Comparison of ENCODE assay signal across 25 cellular contexts in genomic region chr6:24997186-24997585, GRCh38.
DNase-seq lines count a peak whose midpoint lies in the region; ATAC-seq, FAIRE-seq and TF ChIP-seq lines count a peak whose summit lies in the region.
"Had no signal": no experiment of that assay in that cellular context is flagged by ENCODE, and none has a peak within 500 bp of the region (broad histone marks: within the 10 kb centered on the region; RNA-seq: fewer than 3 reads in every experiment).

No MANE protein-coding gene starts in this region.

- H4K91ac ChIP-seq in H1 (replicated peaks; ENCODE audit: insufficient read length, low read length): peak overlapping the region; percentile 68

- no peak for ATAC-seq in Right ventricle myocardium superior (ENCODE audit: poor library complexity)
- ATAC-seq: A549, K562 had no signal

- peak overlapping the region; percentile 27 for H3K56ac ChIP-seq in H1 (replicated peaks; ENCODE audit: insufficient read length, low read depth, low read length)

- H3K9ac ChIP-seq in OCI-LY1 (ENCODE audit: low read length): no peak overlapping the region; the same call in 1 of the 2 replicates
- H3K9ac ChIP-seq in H1 (replicated peaks in 1 of 4; ENCODE audit: extremely low read depth in 1 of 4, low read depth in 3 of 4, low read length in 3 of 4): no peak overlapping the region
- H3K9ac ChIP-seq: SK-N-SH had no signal

- H3K9me3 ChIP-seq in OCI-LY1 (ENCODE audit: low read length) (peaks cover 6% of the 10 kb centered on the region; the same call in 1 of the 2 replicates), H1 (ENCODE audit: insufficient read depth in 2 of 2, low read depth in 1 of 2, low read length in 1 of 2) (peaks cover 0 to 6% of the 10 kb centered on the region in 2 experiments; a peak in 2 of 4 replicates), esophagus squamous epithelium (no peaks in the 10 kb centered on the region), ascending aorta (no peaks in the 10 kb centered on the region)
- H3K9me3 ChIP-seq: breast epithelium had no signal

- H3K79me2 ChIP-seq in OCI-LY1 (ENCODE audit: insufficient read depth, low read length) (no peaks in the 10 kb centered on the region), H1 (ENCODE audit: control insufficient read depth in 1 of 2, insufficient read depth in 2 of 2, low read length in 2 of 2) (no peaks in the 10 kb centered on the region)

- peak overlapping the region; percentile 53; the same call in 1 of the 2 replicates for H2BK20ac ChIP-seq in H1 (ENCODE audit: low read length)

- H3F3A ChIP-seq in OCI-LY1 (ENCODE audit: insufficient read depth, low read length): no peaks in the 10 kb centered on the region

- no peaks in the 10 kb centered on the region for H3K23me2 ChIP-seq in H1 (ENCODE audit: low read depth, low read length)

- no peak overlapping the region for H2AK5ac ChIP-seq in H1 (ENCODE audit: low read depth, low read length)

- no peak overlapping the region for H3K14ac ChIP-seq in H1 (ENCODE audit: insufficient read length)

- H3K4me3 ChIP-seq in OCI-LY1 (ENCODE audit: low read depth, low read length, poor library complexity, severe bottlenecking): no peak overlapping the region
- H3K4me3 ChIP-seq in H1 (ENCODE audit: extremely low read depth in 1 of 4, insufficient read depth in 2 of 4, low read depth in 3 of 4, low read length in 4 of 4): no peak overlapping the region
- no peak overlapping the region for H3K4me3 ChIP-seq in esophagus squamous epithelium
- no peak overlapping the region for H3K4me3 ChIP-seq in ascending aorta
- H3K4me3 ChIP-seq: A549, breast epithelium, K562, tibial nerve had no signal

- H3K4me2 ChIP-seq in OCI-LY1 (ENCODE audit: low read length) (no peak overlapping the region), H1 (ENCODE audit: insufficient read depth in 1 of 2, low read depth in 2 of 2, low read length in 2 of 2) (no peak overlapping the region)
- H3K4me2 ChIP-seq: A549, SK-N-SH had no signal

- CTCF ChIA-PET in H1 (lab: Charles Lee; ENCODE audit: partially characterized antibody): interaction anchor here (0.9 to 3.1 kb wide), 6 partner anchors 16 to 141 kb away, joined by 3 to 10 read pairs (median 4); no protein-coding TSS in a partner anchor

- H4K20me1 ChIP-seq in OCI-LY1 (ENCODE audit: insufficient read depth, low read length): no peaks in the 10 kb centered on the region
- H4K20me1 ChIP-seq in H1 (replicated peaks in 1 of 2; ENCODE audit: control insufficient read depth in 1 of 2, insufficient read depth in 2 of 2, low read length in 2 of 2): no peaks in the 10 kb centered on the region

- H3K36me3 ChIP-seq in OCI-LY1 (ENCODE audit: insufficient read depth, low read length) (no peaks in the 10 kb centered on the region), H1 (ENCODE audit: control insufficient read depth in 2 of 4, insufficient read depth in 4 of 4, low read length in 3 of 4) (peaks cover 0 to 6% (median 0%) of the 10 kb centered on the region in 4 experiments; a peak in 2 of 8 replicates), esophagus squamous epithelium (no peaks in the 10 kb centered on the region), ascending aorta (no peaks in the 10 kb centered on the region)
- H3K36me3 ChIP-seq: breast epithelium, tibial nerve had no signal

- TF ChIP-seq CTCF in OCI-LY1 (IDR thresholded peaks at IDR 0.05; ENCODE audit: low read length) (no peak), H1 (IDR thresholded peaks at IDR 0.05; ENCODE audit: control extremely low read depth in 1 of 3, insufficient read depth in 1 of 3, low read depth in 1 of 3, low read length in 3 of 3) (no peak), esophagus squamous epithelium (IDR thresholded peaks at IDR 0.05) (no peak), ascending aorta (IDR thresholded peaks at IDR 0.05) (no peak)

- intact Hi-C loops in Right ventricle myocardium superior (cut with DNase I): no loop called here
- intact Hi-C loops in esophagus squamous epithelium (cut with DNase I): loop anchor here (10.0 kb wide), 1 partner anchor 142 kb away; no protein-coding TSS in a partner anchor
- intact Hi-C loops in ascending aorta (cut with DNase I): no loop called here

- H2BK15ac ChIP-seq in H1 (ENCODE audit: low read length): no peak overlapping the region

- no peak overlapping the region for H4K5ac ChIP-seq in H1 (ENCODE audit: insufficient read length, low read depth, low read length)

- TF ChIP-seq RAD21 in H1 (IDR thresholded peaks at IDR 0.05 in 1 of 2, conservative IDR thresholded peaks at IDR 0.05 in 1 of 2; ENCODE audit: low read depth in 2 of 2, low read length in 2 of 2): no peak

- no peaks in the 10 kb centered on the region for H3K9me2 ChIP-seq in OCI-LY1 (ENCODE audit: low read depth, low read length)
- H3K9me2 ChIP-seq: SK-N-SH had no signal

- no peak overlapping the region for H4K8ac ChIP-seq in H1 (ENCODE audit: extremely low read depth, insufficient read depth, low read length)

- no peak overlapping the region for H2BK5ac ChIP-seq in H1 (ENCODE audit: low read depth, low read length)

- H3K23ac ChIP-seq in H1 (ENCODE audit: insufficient read length): no peak overlapping the region

- WGBS in H1 (ENCODE audit: extremely low coverage in 1 of 2, insufficient coverage in 1 of 2, insufficient read length in 1 of 2, insufficient replicate concordance in 2 of 2, low coverage in 1 of 2, low lambda C conversion rate in 2 of 2, missing lambda C conversion rate in 1 of 2), 2 experiments: 50% methylated on average over 1 of the region's 1 CpG; no CpG with 5 or more reads in 1 of the 2 experiments
- 60 to 75% methylated on average over 1 of the region's 1 CpG for WGBS in esophagus squamous epithelium, 2 donors

- no peaks in the 10 kb centered on the region for H3K79me1 ChIP-seq in H1 (ENCODE audit: low read depth, low read length)

- H3K27ac ChIP-seq in OCI-LY1 (ENCODE audit: low read depth, low read length, poor library complexity, severe bottlenecking): peak overlapping the region; percentile 9
- no peak overlapping the region for H3K27ac ChIP-seq in H1 (ENCODE audit: low read depth, low read length)
- H3K27ac ChIP-seq in esophagus squamous epithelium: no peak overlapping the region
- H3K27ac ChIP-seq in ascending aorta: no peak overlapping the region
- H3K27ac ChIP-seq: A549, breast epithelium, tibial nerve had no signal

- TF ChIP-seq EP300 in H1 (IDR thresholded peaks at IDR 0.05; ENCODE audit: borderline replicate concordance in 1 of 2, low read depth in 2 of 2, low read length in 2 of 2): no peak

- FAIRE-seq in GM19239 (lab: Jason Lieb, UNC): peak; percentile 45
- FAIRE-seq in H1 (lab: Jason Lieb, UNC): no peak
- FAIRE-seq: A549, endothelial cell of umbilical vein, K562, RCC 7860 had no signal

- peak overlapping the region; percentile 72 for H2BK120ac ChIP-seq in H1 (replicated peaks; ENCODE audit: low read depth, low read length)

- H2AFZ ChIP-seq in OCI-LY1 (ENCODE audit: low read length) (no peak overlapping the region), H1 (ENCODE audit: low read length) (no peak overlapping the region)

- H3K27me3 ChIP-seq in OCI-LY1 (ENCODE audit: insufficient read depth, low read length) (no peaks in the 10 kb centered on the region), H1 (replicated peaks in 1 of 4; ENCODE audit: control insufficient read depth in 3 of 4, extremely low read depth in 1 of 4, insufficient read depth in 3 of 4, low read length in 3 of 4) (no peaks in the 10 kb centered on the region), esophagus squamous epithelium (no peaks in the 10 kb centered on the region), ascending aorta (no peaks in the 10 kb centered on the region)
- H3K27me3 ChIP-seq: breast epithelium, tibial nerve had no signal

- DNase-seq in AML-193 (lab: John Stamatoyannopoulos, UW) (peak; percentile 10 to 45), GM19239 (ENCODE audit: insufficient read length, low spot score) (no peak), H1 (ENCODE audit: low read depth in 1 of 2, low spot score in 2 of 2) (no peak), Right ventricle myocardium superior (no peak), esophagus squamous epithelium (lab: John Stamatoyannopoulos, UW) (no peak), midbrain (lab: John Stamatoyannopoulos, UW) (no peak), ascending aorta (ENCODE audit: low spot score in 2 of 2) (no peak)
- DNase-seq: activated CD4-positive, alpha-beta T cell treated with anti-CD3 and anti-CD28 coated beads, Interleukin-2, amount 50 U/mL, for 48 hours; activated T-cell treated with anti-CD3 and anti-CD28 coated beads, Interleukin-2, amount 50 U/mL, for 4 hours; CD8-positive, alpha-beta memory T cell; EL; hypothalamus; NCI-H1092; NCI-H2081 treated with DMSO at 0.1 percent for 48 hours; NCI-H526; retina; SK-N-SH; stimulated activated CD4-positive, alpha-beta T cell treated with anti-CD3 and anti-CD28 coated beads, Interleukin-12 subunit alpha, Interleukin-12 subunit beta, amount 100 ng/mL, for 4 hours had no signal

- H3K4me1 ChIP-seq in OCI-LY1 (ENCODE audit: insufficient read depth, low read length, severe bottlenecking): peaks cover 24% of the 10 kb centered on the region
- H3K4me1 ChIP-seq in H1 (replicated peaks in 1 of 4; ENCODE audit: control insufficient read depth in 3 of 4, insufficient read depth in 4 of 4, low read length in 3 of 4): peaks cover 7 to 21% (median 13%) of the 10 kb centered on the region in 4 experiments; a peak in 5 of 7 replicates
- H3K4me1 ChIP-seq in esophagus squamous epithelium: peaks cover 0 to 6% (median 0%) of the 10 kb centered on the region in 3 donors
- no peaks in the 10 kb centered on the region for H3K4me1 ChIP-seq in ascending aorta
- H3K4me1 ChIP-seq: A549, breast epithelium had no signal

- H2BK12ac ChIP-seq in H1 (ENCODE audit: low read depth, low read length): no peak overlapping the region

- POLR2A ChIA-PET in H1 (lab: Charles Lee; ENCODE audit: partially characterized antibody): interaction anchor here (1.0 to 1.3 kb wide), 3 partner anchors 10 to 19 kb away, joined by 3 to 4 read pairs (median 3); no protein-coding TSS in a partner anchor

- no peak overlapping the region for H3K18ac ChIP-seq in H1 (ENCODE audit: extremely low read depth, low read length)

- H3K4ac ChIP-seq in H1 (replicated peaks; ENCODE audit: insufficient read length, low read depth, low read length): peak overlapping the region; percentile 28

- no peak for TF ChIP-seq POLR2A in H1 (IDR thresholded peaks at IDR 0.05; ENCODE audit: control extremely low read depth in 1 of 2, low read depth in 2 of 2, low read length in 2 of 2)
- TF ChIP-seq POLR2A in esophagus squamous epithelium (IDR thresholded peaks at IDR 0.05): no peak

TF ChIP-seq in H1, 55 proteins besides CTCF, POLR2A, EP300 and RAD21 (continues in another document):
- TF ChIP-seq CTBP2 (IDR thresholded peaks at IDR 0.05; ENCODE audit: borderline replicate concordance, insufficient read depth, insufficient read length, low read length) (no peak), EGR1 (IDR thresholded peaks at IDR 0.05; ENCODE audit: borderline replicate concordance, low read depth, low read length) (no peak), NANOG (IDR thresholded peaks at IDR 0.05; ENCODE audit: insufficient read depth, low read depth, low read length, poor library complexity, severe bottlenecking) (no peak), FOSL1 (IDR thresholded peaks at IDR 0.05; ENCODE audit: insufficient read depth, low read depth, low read length) (no peak), SIX5 (IDR thresholded peaks at IDR 0.05; ENCODE audit: low read depth, low read length) (no peak), BACH1 (IDR thresholded peaks at IDR 0.05; ENCODE audit: low read length) (no peak), SUZ12 (IDR thresholded peaks at IDR 0.05; ENCODE audit: low read length) (no peak)

Comparison
In these comparisons a context has a peak if more than half of its experiments do, and no peak if none do; other contexts are left out.
1. DNase-seq: peak in AML-193 (2 of 2); none in GM19239 (single experiment), H1 (0 of 2), Right ventricle myocardium superior (single experiment), esophagus squamous epithelium (single experiment), midbrain (single experiment) and ascending aorta (0 of 2).